Comparison of ENCODE assay signal across 1 cellular context in the genomic region with DNA sequence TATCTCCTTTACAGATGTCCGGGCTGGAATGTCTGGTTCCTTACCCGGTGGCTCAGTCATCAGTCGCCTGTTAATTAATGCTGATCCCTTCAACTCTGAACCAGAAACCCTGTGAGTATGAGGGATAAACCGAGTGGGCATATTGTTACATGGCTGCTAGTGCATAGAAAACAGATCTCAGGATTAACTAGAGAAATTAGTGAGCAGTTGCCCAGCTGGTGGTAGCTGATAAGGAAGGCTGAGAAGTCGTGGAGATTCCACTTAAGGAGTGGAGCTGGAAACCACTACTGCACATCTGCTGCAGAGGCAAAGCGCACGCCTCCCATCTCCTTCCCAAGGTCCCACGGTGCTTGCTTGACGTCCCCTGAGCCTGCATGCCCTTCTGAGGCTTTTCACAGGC.
TF ChIP-seq lines count a peak whose summit lies in the region.

No MANE protein-coding gene starts in this region.

TF ChIP-seq in K562, 482 proteins besides CTCF, POLR2A, EP300 and RAD21 (continued from another document and continues in another):
- TF ChIP-seq, protein P1, sequence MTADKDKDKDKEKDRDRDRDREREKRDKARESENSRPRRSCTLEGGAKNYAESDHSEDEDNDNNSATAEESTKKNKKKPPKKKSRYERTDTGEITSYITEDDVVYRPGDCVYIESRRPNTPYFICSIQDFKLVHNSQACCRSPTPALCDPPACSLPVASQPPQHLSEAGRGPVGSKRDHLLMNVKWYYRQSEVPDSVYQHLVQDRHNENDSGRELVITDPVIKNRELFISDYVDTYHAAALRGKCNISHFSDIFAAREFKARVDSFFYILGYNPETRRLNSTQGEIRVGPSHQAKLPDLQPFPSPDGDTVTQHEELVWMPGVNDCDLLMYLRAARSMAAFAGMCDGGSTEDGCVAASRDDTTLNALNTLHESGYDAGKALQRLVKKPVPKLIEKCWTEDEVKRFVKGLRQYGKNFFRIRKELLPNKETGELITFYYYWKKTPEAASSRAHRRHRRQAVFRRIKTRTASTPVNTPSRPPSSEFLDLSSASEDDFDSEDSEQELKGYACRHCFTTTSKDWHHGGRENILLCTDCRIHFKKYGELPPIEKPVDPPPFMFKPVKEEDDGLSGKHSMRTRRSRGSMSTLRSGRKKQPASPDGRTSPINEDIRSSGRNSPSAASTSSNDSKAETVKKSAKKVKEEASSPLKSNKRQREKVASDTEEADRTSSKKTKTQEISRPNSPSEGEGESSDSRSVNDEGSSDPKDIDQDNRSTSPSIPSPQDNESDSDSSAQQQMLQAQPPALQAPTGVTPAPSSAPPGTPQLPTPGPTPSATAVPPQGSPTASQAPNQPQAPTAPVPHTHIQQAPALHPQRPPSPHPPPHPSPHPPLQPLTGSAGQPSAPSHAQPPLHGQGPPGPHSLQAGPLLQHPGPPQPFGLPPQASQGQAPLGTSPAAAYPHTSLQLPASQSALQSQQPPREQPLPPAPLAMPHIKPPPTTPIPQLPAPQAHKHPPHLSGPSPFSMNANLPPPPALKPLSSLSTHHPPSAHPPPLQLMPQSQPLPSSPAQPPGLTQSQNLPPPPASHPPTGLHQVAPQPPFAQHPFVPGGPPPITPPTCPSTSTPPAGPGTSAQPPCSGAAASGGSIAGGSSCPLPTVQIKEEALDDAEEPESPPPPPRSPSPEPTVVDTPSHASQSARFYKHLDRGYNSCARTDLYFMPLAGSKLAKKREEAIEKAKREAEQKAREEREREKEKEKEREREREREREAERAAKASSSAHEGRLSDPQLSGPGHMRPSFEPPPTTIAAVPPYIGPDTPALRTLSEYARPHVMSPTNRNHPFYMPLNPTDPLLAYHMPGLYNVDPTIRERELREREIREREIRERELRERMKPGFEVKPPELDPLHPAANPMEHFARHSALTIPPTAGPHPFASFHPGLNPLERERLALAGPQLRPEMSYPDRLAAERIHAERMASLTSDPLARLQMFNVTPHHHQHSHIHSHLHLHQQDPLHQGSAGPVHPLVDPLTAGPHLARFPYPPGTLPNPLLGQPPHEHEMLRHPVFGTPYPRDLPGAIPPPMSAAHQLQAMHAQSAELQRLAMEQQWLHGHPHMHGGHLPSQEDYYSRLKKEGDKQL (CRISPR knock-in tag; IDR thresholded peaks at IDR 0.05; ENCODE audit: borderline replicate concordance), result no peak
- TF ChIP-seq NCOR1 (IDR thresholded peaks at IDR 0.05) (peak; percentile 54; the same call in 1 of the 2 replicates), DPF2 (IDR thresholded peaks at IDR 0.05) (0 out of 2 replicates have a peak, but pooled peaks have one; percentile 54), RCOR1 (IDR thresholded peaks at IDR 0.05; ENCODE audit: borderline replicate concordance in 1 of 2, low read depth in 2 of 2, low read length in 2 of 2) (0 out of 4 replicates have a peak, but pooled peaks of 1 of the 2 experiments have one; percentile 23), ZFPM2 (CRISPR knock-in tag; IDR thresholded peaks at IDR 0.05) (no peak), SOX6 (IDR thresholded peaks at IDR 0.05) (peak; percentile 37; the same call in 1 of the 2 replicates), CBFA2T3 (IDR thresholded peaks at IDR 0.05) (peak; percentile 77), ARID1B (IDR thresholded peaks at IDR 0.05) (peak; percentile 79), CBFA2T2 (conservative IDR thresholded peaks at IDR 0.05) (peak; percentile 58), SRSF7 (optimal IDR thresholded peaks at IDR 0.05; ENCODE audit: low read depth, low read length) (no peak), L3MBTL2 (IDR thresholded peaks at IDR 0.05) (peak; percentile 29; the same call in 1 of the 2 replicates)
- TF ChIP-seq, protein P2, sequence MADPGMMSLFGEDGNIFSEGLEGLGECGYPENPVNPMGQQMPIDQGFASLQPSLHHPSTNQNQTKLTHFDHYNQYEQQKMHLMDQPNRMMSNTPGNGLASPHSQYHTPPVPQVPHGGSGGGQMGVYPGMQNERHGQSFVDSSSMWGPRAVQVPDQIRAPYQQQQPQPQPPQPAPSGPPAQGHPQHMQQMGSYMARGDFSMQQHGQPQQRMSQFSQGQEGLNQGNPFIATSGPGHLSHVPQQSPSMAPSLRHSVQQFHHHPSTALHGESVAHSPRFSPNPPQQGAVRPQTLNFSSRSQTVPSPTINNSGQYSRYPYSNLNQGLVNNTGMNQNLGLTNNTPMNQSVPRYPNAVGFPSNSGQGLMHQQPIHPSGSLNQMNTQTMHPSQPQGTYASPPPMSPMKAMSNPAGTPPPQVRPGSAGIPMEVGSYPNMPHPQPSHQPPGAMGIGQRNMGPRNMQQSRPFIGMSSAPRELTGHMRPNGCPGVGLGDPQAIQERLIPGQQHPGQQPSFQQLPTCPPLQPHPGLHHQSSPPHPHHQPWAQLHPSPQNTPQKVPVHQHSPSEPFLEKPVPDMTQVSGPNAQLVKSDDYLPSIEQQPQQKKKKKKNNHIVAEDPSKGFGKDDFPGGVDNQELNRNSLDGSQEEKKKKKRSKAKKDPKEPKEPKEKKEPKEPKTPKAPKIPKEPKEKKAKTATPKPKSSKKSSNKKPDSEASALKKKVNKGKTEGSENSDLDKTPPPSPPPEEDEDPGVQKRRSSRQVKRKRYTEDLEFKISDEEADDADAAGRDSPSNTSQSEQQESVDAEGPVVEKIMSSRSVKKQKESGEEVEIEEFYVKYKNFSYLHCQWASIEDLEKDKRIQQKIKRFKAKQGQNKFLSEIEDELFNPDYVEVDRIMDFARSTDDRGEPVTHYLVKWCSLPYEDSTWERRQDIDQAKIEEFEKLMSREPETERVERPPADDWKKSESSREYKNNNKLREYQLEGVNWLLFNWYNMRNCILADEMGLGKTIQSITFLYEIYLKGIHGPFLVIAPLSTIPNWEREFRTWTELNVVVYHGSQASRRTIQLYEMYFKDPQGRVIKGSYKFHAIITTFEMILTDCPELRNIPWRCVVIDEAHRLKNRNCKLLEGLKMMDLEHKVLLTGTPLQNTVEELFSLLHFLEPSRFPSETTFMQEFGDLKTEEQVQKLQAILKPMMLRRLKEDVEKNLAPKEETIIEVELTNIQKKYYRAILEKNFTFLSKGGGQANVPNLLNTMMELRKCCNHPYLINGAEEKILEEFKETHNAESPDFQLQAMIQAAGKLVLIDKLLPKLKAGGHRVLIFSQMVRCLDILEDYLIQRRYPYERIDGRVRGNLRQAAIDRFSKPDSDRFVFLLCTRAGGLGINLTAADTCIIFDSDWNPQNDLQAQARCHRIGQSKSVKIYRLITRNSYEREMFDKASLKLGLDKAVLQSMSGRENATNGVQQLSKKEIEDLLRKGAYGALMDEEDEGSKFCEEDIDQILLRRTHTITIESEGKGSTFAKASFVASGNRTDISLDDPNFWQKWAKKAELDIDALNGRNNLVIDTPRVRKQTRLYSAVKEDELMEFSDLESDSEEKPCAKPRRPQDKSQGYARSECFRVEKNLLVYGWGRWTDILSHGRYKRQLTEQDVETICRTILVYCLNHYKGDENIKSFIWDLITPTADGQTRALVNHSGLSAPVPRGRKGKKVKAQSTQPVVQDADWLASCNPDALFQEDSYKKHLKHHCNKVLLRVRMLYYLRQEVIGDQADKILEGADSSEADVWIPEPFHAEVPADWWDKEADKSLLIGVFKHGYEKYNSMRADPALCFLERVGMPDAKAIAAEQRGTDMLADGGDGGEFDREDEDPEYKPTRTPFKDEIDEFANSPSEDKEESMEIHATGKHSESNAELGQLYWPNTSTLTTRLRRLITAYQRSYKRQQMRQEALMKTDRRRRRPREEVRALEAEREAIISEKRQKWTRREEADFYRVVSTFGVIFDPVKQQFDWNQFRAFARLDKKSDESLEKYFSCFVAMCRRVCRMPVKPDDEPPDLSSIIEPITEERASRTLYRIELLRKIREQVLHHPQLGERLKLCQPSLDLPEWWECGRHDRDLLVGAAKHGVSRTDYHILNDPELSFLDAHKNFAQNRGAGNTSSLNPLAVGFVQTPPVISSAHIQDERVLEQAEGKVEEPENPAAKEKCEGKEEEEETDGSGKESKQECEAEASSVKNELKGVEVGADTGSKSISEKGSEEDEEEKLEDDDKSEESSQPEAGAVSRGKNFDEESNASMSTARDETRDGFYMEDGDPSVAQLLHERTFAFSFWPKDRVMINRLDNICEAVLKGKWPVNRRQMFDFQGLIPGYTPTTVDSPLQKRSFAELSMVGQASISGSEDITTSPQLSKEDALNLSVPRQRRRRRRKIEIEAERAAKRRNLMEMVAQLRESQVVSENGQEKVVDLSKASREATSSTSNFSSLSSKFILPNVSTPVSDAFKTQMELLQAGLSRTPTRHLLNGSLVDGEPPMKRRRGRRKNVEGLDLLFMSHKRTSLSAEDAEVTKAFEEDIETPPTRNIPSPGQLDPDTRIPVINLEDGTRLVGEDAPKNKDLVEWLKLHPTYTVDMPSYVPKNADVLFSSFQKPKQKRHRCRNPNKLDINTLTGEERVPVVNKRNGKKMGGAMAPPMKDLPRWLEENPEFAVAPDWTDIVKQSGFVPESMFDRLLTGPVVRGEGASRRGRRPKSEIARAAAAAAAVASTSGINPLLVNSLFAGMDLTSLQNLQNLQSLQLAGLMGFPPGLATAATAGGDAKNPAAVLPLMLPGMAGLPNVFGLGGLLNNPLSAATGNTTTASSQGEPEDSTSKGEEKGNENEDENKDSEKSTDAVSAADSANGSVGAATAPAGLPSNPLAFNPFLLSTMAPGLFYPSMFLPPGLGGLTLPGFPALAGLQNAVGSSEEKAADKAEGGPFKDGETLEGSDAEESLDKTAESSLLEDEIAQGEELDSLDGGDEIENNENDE (IDR thresholded peaks at IDR 0.05; ENCODE audit: low read depth, low read length), result no peak
- TF ChIP-seq, protein P3, sequence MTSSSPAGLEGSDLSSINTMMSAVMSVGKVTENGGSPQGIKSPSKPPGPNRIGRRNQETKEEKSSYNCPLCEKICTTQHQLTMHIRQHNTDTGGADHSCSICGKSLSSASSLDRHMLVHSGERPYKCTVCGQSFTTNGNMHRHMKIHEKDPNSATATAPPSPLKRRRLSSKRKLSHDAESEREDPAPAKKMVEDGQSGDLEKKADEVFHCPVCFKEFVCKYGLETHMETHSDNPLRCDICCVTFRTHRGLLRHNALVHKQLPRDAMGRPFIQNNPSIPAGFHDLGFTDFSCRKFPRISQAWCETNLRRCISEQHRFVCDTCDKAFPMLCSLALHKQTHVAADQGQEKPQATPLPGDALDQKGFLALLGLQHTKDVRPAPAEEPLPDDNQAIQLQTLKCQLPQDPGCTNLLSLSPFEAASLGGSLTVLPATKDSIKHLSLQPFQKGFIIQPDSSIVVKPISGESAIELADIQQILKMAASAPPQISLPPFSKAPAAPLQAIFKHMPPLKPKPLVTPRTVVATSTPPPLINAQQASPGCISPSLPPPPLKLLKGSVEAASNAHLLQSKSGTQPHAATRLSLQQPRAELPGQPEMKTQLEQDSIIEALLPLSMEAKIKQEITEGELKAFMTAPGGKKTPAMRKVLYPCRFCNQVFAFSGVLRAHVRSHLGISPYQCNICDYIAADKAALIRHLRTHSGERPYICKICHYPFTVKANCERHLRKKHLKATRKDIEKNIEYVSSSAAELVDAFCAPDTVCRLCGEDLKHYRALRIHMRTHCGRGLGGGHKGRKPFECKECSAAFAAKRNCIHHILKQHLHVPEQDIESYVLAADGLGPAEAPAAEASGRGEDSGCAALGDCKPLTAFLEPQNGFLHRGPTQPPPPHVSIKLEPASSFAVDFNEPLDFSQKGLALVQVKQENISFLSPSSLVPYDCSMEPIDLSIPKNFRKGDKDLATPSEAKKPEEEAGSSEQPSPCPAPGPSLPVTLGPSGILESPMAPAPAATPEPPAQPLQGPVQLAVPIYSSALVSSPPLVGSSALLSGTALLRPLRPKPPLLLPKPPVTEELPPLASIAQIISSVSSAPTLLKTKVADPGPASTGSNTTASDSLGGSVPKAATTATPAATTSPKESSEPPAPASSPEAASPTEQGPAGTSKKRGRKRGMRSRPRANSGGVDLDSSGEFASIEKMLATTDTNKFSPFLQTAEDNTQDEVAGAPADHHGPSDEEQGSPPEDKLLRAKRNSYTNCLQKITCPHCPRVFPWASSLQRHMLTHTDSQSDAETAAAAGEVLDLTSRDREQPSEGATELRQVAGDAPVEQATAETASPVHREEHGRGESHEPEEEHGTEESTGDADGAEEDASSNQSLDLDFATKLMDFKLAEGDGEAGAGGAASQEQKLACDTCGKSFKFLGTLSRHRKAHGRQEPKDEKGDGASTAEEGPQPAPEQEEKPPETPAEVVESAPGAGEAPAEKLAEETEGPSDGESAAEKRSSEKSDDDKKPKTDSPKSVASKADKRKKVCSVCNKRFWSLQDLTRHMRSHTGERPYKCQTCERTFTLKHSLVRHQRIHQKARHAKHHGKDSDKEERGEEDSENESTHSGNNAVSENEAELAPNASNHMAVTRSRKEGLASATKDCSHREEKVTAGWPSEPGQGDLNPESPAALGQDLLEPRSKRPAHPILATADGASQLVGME (CRISPR knock-in tag; IDR thresholded peaks at IDR 0.05), result no peak
- TF ChIP-seq, protein P4, sequence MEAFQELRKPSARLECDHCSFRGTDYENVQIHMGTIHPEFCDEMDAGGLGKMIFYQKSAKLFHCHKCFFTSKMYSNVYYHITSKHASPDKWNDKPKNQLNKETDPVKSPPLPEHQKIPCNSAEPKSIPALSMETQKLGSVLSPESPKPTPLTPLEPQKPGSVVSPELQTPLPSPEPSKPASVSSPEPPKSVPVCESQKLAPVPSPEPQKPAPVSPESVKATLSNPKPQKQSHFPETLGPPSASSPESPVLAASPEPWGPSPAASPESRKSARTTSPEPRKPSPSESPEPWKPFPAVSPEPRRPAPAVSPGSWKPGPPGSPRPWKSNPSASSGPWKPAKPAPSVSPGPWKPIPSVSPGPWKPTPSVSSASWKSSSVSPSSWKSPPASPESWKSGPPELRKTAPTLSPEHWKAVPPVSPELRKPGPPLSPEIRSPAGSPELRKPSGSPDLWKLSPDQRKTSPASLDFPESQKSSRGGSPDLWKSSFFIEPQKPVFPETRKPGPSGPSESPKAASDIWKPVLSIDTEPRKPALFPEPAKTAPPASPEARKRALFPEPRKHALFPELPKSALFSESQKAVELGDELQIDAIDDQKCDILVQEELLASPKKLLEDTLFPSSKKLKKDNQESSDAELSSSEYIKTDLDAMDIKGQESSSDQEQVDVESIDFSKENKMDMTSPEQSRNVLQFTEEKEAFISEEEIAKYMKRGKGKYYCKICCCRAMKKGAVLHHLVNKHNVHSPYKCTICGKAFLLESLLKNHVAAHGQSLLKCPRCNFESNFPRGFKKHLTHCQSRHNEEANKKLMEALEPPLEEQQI (IDR thresholded peaks at IDR 0.05), result no peak
- TF ChIP-seq, protein P5, sequence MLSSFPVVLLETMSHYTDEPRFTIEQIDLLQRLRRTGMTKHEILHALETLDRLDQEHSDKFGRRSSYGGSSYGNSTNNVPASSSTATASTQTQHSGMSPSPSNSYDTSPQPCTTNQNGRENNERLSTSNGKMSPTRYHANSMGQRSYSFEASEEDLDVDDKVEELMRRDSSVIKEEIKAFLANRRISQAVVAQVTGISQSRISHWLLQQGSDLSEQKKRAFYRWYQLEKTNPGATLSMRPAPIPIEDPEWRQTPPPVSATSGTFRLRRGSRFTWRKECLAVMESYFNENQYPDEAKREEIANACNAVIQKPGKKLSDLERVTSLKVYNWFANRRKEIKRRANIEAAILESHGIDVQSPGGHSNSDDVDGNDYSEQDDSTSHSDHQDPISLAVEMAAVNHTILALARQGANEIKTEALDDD (IDR thresholded peaks at IDR 0.05), result peak; percentile 71
